In genomic region chr15:70794596-70795310, GRCh38 we compare ENCODE assay signal across 10 cellular contexts. TPM values are rescaled to one million over a fixed set of nuclear protein-coding genes. Genes with fewer than 3 reads are reported as not detected.
A peak's percentile ranks its signal among the peaks of the same experiment; 100 is the strongest.
DNase-seq lines count a peak whose midpoint lies in the region; TF ChIP-seq lines count a peak whose summit lies in the region.
"Had no signal": no experiment of that assay in that cellular context is flagged by ENCODE, and none has a peak within 500 bp of the region (broad histone marks: within the 10 kb centered on the region; RNA-seq: fewer than 3 reads in every experiment).

No MANE protein-coding gene starts in this region.

- TF ChIP-seq CTCF in astrocyte of the spinal cord (IDR thresholded peaks at IDR 0.05; ENCODE audit: low read depth, low read length): no peak
- no peak for TF ChIP-seq CTCF in thyroid gland (IDR thresholded peaks at IDR 0.05)
- no peak for TF ChIP-seq CTCF in GM10266 (IDR thresholded peaks at IDR 0.05; ENCODE audit: control insufficient read depth, insufficient read depth, low read depth, missing control alignments)

- intact Hi-C loops in thyroid gland (cut with DNase I): no loop called here

- in situ Hi-C loops in astrocyte of the spinal cord (cut with HindIII; ENCODE audit: low sequenced_read_pairs): no loop called here

- H3K36me3 ChIP-seq in thyroid gland: no peaks in the 10 kb centered on the region

- DNase-seq in HT-29 (ENCODE audit: low spot score) (peak; percentile 43), astrocyte of the spinal cord (ENCODE audit: low read depth, low spot score) (peak; percentile 88), kidney glomerular epithelial cell (lab: John Stamatoyannopoulos, UW) (peak; percentile 77), thyroid gland (no peak), GOT3 (lab: John Stamatoyannopoulos, UW) (no peak), GM10266 (ENCODE audit: extremely low spot score) (no peak)
- DNase-seq in stimulated activated CD4-positive, alpha-beta T cell treated with anti-CD3 and anti-CD28 coated beads, Interleukin-4, amount 100 ng/mL, for 1 hour: no peak
- no peak for DNase-seq in activated CD8-positive, alpha-beta memory T cell treated with anti-CD3 and anti-CD28 coated beads, Interleukin-2, amount 50 U/mL, for 4 hours
- DNase-seq: activated T-cell treated with anti-CD3 and anti-CD28 coated beads, Interleukin-2, amount 50 U/mL, for 24 hours; stimulated activated naive CD8-positive, alpha-beta T cell treated with anti-CD3 and anti-CD28 coated beads, Interleukin-15, Interleukin-2, amounts not matched to agents 100 U/mL and 50 U/mL, for 24 hours had no signal

- peak overlapping the region; percentile 4 for H3K4me3 ChIP-seq in astrocyte of the spinal cord (ENCODE audit: low read depth, low read length)
- no peak overlapping the region for H3K4me3 ChIP-seq in thyroid gland (replicated peaks in 1 of 3)

- H3K4me1 ChIP-seq in thyroid gland: peaks cover 17 to 53% of the 10 kb centered on the region in 2 donors

- no peaks in the 10 kb centered on the region for H3K9me3 ChIP-seq in thyroid gland

- WGBS in thyroid gland, 2 donors: 78 to 84% methylated on average over 12 of the region's 12 CpGs

- H3K27me3 ChIP-seq in thyroid gland: no peaks in the 10 kb centered on the region

- TF ChIP-seq POLR2A in thyroid gland (IDR thresholded peaks at IDR 0.05): no peak

- peak overlapping the region; percentile 41 to 57 (median 54) for H3K27ac ChIP-seq in thyroid gland

RNA-seq across cellular contexts. Expression of gene UACA, which starts 31.4 kb away (rescaled TPM):
- total RNA-seq in HT-29 (2014; rRNA removed; shearing (Covaris generic)): 20.2 and 20.5 TPM in 2 replicates
- 100 to 1,000 TPM in 1 of 4 donors, 10 to 100 TPM in 3; 63.9 to 119 (median 92.4) TPM for total RNA-seq in thyroid gland

RNA-seq across cellular contexts. Expression of gene LARP6, which starts 59.2 kb away (rescaled TPM):
- total RNA-seq in HT-29 (2014; rRNA removed; shearing (Covaris generic)): 4.4 and 5.6 TPM in 2 replicates
- total RNA-seq in thyroid gland: 100 to 1,000 TPM in 2 of 4 donors, 10 to 100 TPM in 2; 70.8 to 123 (median 92.9) TPM

Comparison
In these comparisons a context has a peak if more than half of its experiments do, and no peak if none do; other contexts are left out.
1. DNase-seq: peak in HT-29 (single experiment), astrocyte of the spinal cord (single experiment) and kidney glomerular epithelial cell (single experiment); none in thyroid gland (0 of 2), stimulated activated CD4-positive, alpha-beta T cell treated with anti-CD3 and anti-CD28 coated beads, Interleukin-4, amount 100 ng/mL, for 1 hour (single experiment), GOT3 (single experiment), activated CD8-positive, alpha-beta memory T cell treated with anti-CD3 and anti-CD28 coated beads, Interleukin-2, amount 50 U/mL, for 4 hours (single experiment) and GM10266 (single experiment).
2. RNA of gene LARP6, which starts 59.2 kb away (total RNA-seq): 70.8 to 123 TPM in thyroid gland; 4.4 to 5.6 TPM in HT-29; every median in the first group is over 10 times any median in the second.